Comparison of ENCODE assay signal across 16 cellular contexts in the genomic region with DNA sequence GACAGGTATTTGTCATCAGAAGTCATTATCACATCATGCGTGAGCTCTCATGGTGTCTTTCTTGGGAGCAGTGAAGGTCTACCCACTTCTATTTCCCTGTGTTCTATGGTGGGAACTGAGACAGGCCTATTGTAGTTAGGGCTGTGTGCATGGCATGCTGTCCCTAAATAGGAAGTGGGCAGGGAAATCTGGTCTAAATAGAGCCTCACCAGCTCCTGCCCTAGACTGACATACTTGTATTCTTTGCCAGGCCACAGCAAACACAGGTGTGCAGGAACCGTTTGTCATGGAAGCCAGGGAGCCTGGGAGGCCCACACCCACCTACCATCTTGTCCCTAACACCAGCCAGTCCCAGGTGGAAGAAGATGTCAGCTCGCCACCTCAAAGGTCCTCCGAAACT. TPM values are rescaled to one million over a fixed set of nuclear protein-coding genes. Genes with fewer than 3 reads are reported as not detected.
A peak's percentile ranks its signal among the peaks of the same experiment; 100 is the strongest.
DNase-seq lines count a peak whose midpoint lies in the region; ATAC-seq and TF ChIP-seq lines count a peak whose summit lies in the region.
"Had no signal": no experiment of that assay in that cellular context is flagged by ENCODE, and none has a peak within 500 bp of the region (broad histone marks: within the 10 kb centered on the region; RNA-seq: fewer than 3 reads in every experiment).

No MANE protein-coding gene starts in this region.

- H3K9me3 ChIP-seq in heart left ventricle (no peaks in the 10 kb centered on the region), right atrium auricular region (no peaks in the 10 kb centered on the region), right cardiac atrium (ENCODE audit: control insufficient read depth, low read length) (no peaks in the 10 kb centered on the region), thymus (ENCODE audit: control insufficient read depth) (peaks cover 1% of the 10 kb centered on the region)
- H3K9me3 ChIP-seq: breast epithelium, neutrophil had no signal

- peak in 3 of 4 donors; percentile 19 to 71 (median 65) for ATAC-seq in heart left ventricle
- ATAC-seq in T-cell (replicated peaks in 1 of 4), result no peak
- no peak for ATAC-seq in right cardiac atrium
- ATAC-seq in GM18868 (IDR thresholded peaks at IDR 0.05; ENCODE audit: unreplicated experiment), result no peak

- peak overlapping the region; percentile 98 to 100 for H3K27ac Mint-ChIP-seq in T-cell

- H3K27me3 Mint-ChIP-seq in T-cell, result no peaks in the 10 kb centered on the region

- H3K27ac ChIP-seq in heart left ventricle, result peak overlapping the region in 11 of 12 donors; percentile 18 to 81 (median 71)
- H3K27ac ChIP-seq in right atrium auricular region, result peak overlapping the region in 1 of 2 donors; percentile 61
- peak overlapping the region; percentile 38 for H3K27ac ChIP-seq in right cardiac atrium (ENCODE audit: low read length)
- H3K27ac ChIP-seq in thymus (ENCODE audit: low read depth), result peak overlapping the region; percentile 97
- no peak overlapping the region for H3K27ac ChIP-seq in dorsolateral prefrontal cortex
- H3K27ac ChIP-seq: neutrophil, SK-N-MC had no signal

- TF ChIP-seq CTCF in heart left ventricle (IDR thresholded peaks at IDR 0.05) (no peak), right atrium auricular region (IDR thresholded peaks at IDR 0.05) (no peak), dorsolateral prefrontal cortex (IDR thresholded peaks at IDR 0.05 in 54 of 56, conservative IDR thresholded peaks at IDR 0.05 in 2 of 56; ENCODE audit: low read depth in 1 of 56, partially characterized antibody in 56 of 56) (no peak)

- H3K4me3 Mint-ChIP-seq in T-cell, result peak overlapping the region in 2 of 3 donors; percentile 73 to 80

- no peak for TF ChIP-seq POLR2A in heart left ventricle (IDR thresholded peaks at IDR 0.05)

- H3K27me3 ChIP-seq in heart left ventricle (no peaks in the 10 kb centered on the region), right atrium auricular region (no peaks in the 10 kb centered on the region), right cardiac atrium (ENCODE audit: control insufficient read depth, insufficient read depth) (no peaks in the 10 kb centered on the region), thymus (ENCODE audit: control insufficient read depth, insufficient read depth) (no peaks in the 10 kb centered on the region), dorsolateral prefrontal cortex (no peaks in the 10 kb centered on the region)
- H3K27me3 ChIP-seq: breast epithelium, neutrophil had no signal

- H3K9me3 Mint-ChIP-seq in T-cell, result no peaks in the 10 kb centered on the region

- peak in 1 of 5 donors; percentile 13 for DNase-seq in heart left ventricle
- DNase-seq in right atrium auricular region (ENCODE audit: low spot score), result no peak
- DNase-seq in T-cell, result no peak
- no peak for DNase-seq in right cardiac atrium
- DNase-seq in NCI-H524 treated with DMSO at 0.1 percent for 48 hours (lab: John Stamatoyannopoulos, UW), result no peak
- DNase-seq in dorsolateral prefrontal cortex, result no peak
- DNase-seq: activated CD4-positive, CD25-positive, alpha-beta regulatory T cell; effector CD8-positive, alpha-beta T cell; NCI-H1092 treated with DMSO at 0.1 percent for 48 hours; NCI-H345 had no signal

- H3K36me3 ChIP-seq in heart left ventricle, result peaks cover 0 to 54% (median 38%) of the 10 kb centered on the region in 9 donors
- peaks cover 38% of the 10 kb centered on the region for H3K36me3 ChIP-seq in right atrium auricular region
- H3K36me3 ChIP-seq in thymus (ENCODE audit: control insufficient read depth, insufficient read depth), result peaks cover 30% of the 10 kb centered on the region
- H3K36me3 ChIP-seq: breast epithelium, neutrophil had no signal

- 73 to 83% (median 80%) methylated on average over 4 of the region's 4 CpGs for WGBS in heart left ventricle, 4 donors
- WGBS in right cardiac atrium, result 88% methylated on average over 4 of the region's 4 CpGs
- 69% methylated on average over 4 of the region's 4 CpGs for WGBS in thymus

- H3K4me1 ChIP-seq in heart left ventricle, result peaks cover 0 to 77% (median 35%) of the 10 kb centered on the region in 12 donors
- H3K4me1 ChIP-seq in right atrium auricular region, result peaks cover 0 to 55% of the 10 kb centered on the region in 2 donors
- peaks cover 19% of the 10 kb centered on the region for H3K4me1 ChIP-seq in right cardiac atrium (ENCODE audit: control insufficient read depth, insufficient read depth, low read length)
- peaks cover 67% of the 10 kb centered on the region for H3K4me1 ChIP-seq in thymus (ENCODE audit: control insufficient read depth, insufficient read depth, low read length)
- H3K4me1 ChIP-seq: breast epithelium had no signal

- peaks cover 32% of the 10 kb centered on the region for H3K36me3 Mint-ChIP-seq in T-cell

- POLR2A ChIA-PET in T-cell (lab: Charles Lee), result interaction anchor here in 1 of 2 donors (0.6 kb wide), 1 partner anchor 23 kb away, joined by 4 read pairs; no protein-coding TSS in a partner anchor

- intact Hi-C loops in heart left ventricle (cut with DNase I) (no loop called here), right cardiac atrium (cut with DNase I) (no loop called here), dorsolateral prefrontal cortex (cut with DNase I) (no loop called here)

- peaks cover 73 to 79% (median 75%) of the 10 kb centered on the region in 3 donors for H3K4me1 Mint-ChIP-seq in T-cell

- H3K4me3 ChIP-seq in heart left ventricle, result no peak overlapping the region
- H3K4me3 ChIP-seq in right atrium auricular region, result no peak overlapping the region
- no peak overlapping the region for H3K4me3 ChIP-seq in right cardiac atrium (ENCODE audit: low read length)
- H3K4me3 ChIP-seq in thymus (ENCODE audit: low read length), result no peak overlapping the region
- H3K4me3 ChIP-seq in dorsolateral prefrontal cortex, result no peak overlapping the region
- H3K4me3 ChIP-seq: breast epithelium, lung, SK-N-MC had no signal

- CTCF ChIA-PET in T-cell (lab: Charles Lee), result interaction anchor here in 1 of 2 donors (0.6 kb wide), 1 partner anchor 55 kb away, joined by 3 read pairs; no protein-coding TSS in a partner anchor

RNA-seq across cellular contexts. Expression of a gene that starts 10.1 kb away (rescaled TPM):
- total RNA-seq in heart left ventricle (10 to 100 TPM; 32.7 to 76.0 (median 45.1) TPM), right atrium auricular region (10 to 100 TPM; 28.9 to 51.0 TPM), T-cell (100 to 1,000 TPM; 146 to 216 (median 185) TPM), right cardiac atrium (10 to 100 TPM; 39.0 to 60.7 (median 51.3) TPM), dorsolateral prefrontal cortex (10 to 100 TPM; 21.3 to 61.6 (median 36.3) TPM)
- polyA plus RNA-seq in heart left ventricle (10 to 100 TPM; 45.6 to 50.5 TPM), right cardiac atrium (25.0 TPM), thymus (47.3 TPM)

RNA-seq across cellular contexts. Expression of a gene that starts 29.3 kb away (rescaled TPM):
- total RNA-seq in heart left ventricle (10 to 100 TPM; 27.3 to 68.0 (median 45.4) TPM), right atrium auricular region (10 to 100 TPM; 28.3 to 29.1 TPM), T-cell (10 to 100 TPM in 4 of 5 donors, 1 to 10 TPM in 1; 8.7 to 16.4 (median 10.9) TPM), right cardiac atrium (10 to 100 TPM; 20.2 to 30.8 (median 28.7) TPM), dorsolateral prefrontal cortex (10 to 100 TPM; 13.4 to 34.2 (median 20.2) TPM)
- polyA plus RNA-seq in heart left ventricle (10 to 100 TPM; 25.8 to 66.6 TPM), right cardiac atrium (18.2 TPM), thymus (13.1 TPM)

RNA-seq across cellular contexts. Expression of a gene that starts 36.3 kb away (rescaled TPM):
- total RNA-seq in heart left ventricle, result 10 to 100 TPM in 6 of 9 donors, 1 to 10 TPM in 3; 8.1 to 16.2 (median 11.2) TPM
- polyA plus RNA-seq in heart left ventricle, result 1 to 10 TPM; 9.6 to 9.9 TPM
- 1 to 10 TPM; 6.8 to 8.6 TPM for total RNA-seq in right atrium auricular region
- total RNA-seq in T-cell, result 10 to 100 TPM; 42.5 to 50.3 (median 43.9) TPM
- 10 to 100 TPM; 10.9 to 13.4 (median 11.9) TPM for total RNA-seq in right cardiac atrium
- 7.9 TPM for polyA plus RNA-seq in right cardiac atrium
- polyA plus RNA-seq in thymus, result 12.8 TPM
- total RNA-seq in dorsolateral prefrontal cortex, result 10 to 100 TPM; 11.9 to 33.6 (median 20.1) TPM

RNA-seq across cellular contexts. Expression of a gene that starts 36.4 kb away (rescaled TPM):
- total RNA-seq in heart left ventricle (10 to 100 TPM; 21.9 to 34.0 (median 30.7) TPM), right atrium auricular region (10 to 100 TPM; 24.5 to 35.7 TPM), T-cell (10 to 100 TPM; 80.1 to 92.4 (median 87.2) TPM), right cardiac atrium (10 to 100 TPM; 20.8 to 34.7 (median 32.2) TPM), dorsolateral prefrontal cortex (100 to 1,000 TPM in 7 of 120 experiments, 10 to 100 TPM in 113; 48.9 to 123 (median 70.7) TPM)
- polyA plus RNA-seq in heart left ventricle (10 to 100 TPM; 21.0 to 37.4 TPM), right cardiac atrium (34.5 TPM), thymus (65.5 TPM)

RNA-seq across cellular contexts. Expression of a gene that starts 38.5 kb away (rescaled TPM):
- total RNA-seq in heart left ventricle (1 to 10 TPM in 2 of 9 donors, under 1 TPM in 6, not detected in 1; 0.15 to 1.9 (median 0.63) TPM), right atrium auricular region (1 to 10 TPM in 1 of 2 donors, under 1 TPM in 1; 0.59 to 1.2 TPM), T-cell (under 1 TPM in 3 of 5 donors, not detected in 2; 0.47 to 0.79 (median 0.62) TPM), right cardiac atrium (under 1 TPM; 0.14 to 0.59 (median 0.36) TPM), dorsolateral prefrontal cortex (1 to 10 TPM in 7 of 120 experiments, under 1 TPM in 39, not detected in 74; 0.10 to 3.0 (median 0.37) TPM)
- polyA plus RNA-seq in heart left ventricle (under 1 TPM; 0.30 to 0.33 TPM), right cardiac atrium (0.16 TPM), thymus (10.7 TPM)

Comparison
In these comparisons a context has a peak if more than half of its experiments do, and no peak if none do; other contexts are left out.
1. ATAC-seq: peak in heart left ventricle (3 of 4); none in T-cell (0 of 4), right cardiac atrium (0 of 2) and GM18868 (single experiment).
2. H3K27ac ChIP-seq: peak in heart left ventricle (11 of 12), right cardiac atrium (single experiment) and thymus (single experiment); none in dorsolateral prefrontal cortex (0 of 59).